1 cellular context compared by ENCODE assay signal in genomic region chr2:213151437-213152064, GRCh38.
TF ChIP-seq lines count a peak whose summit lies in the region.

Gene IKZF2, minus strand, starts transcription at chr2:213151612. Its CDS starts 2,983 bp downstream, at chr2:213148629.

TF ChIP-seq in HepG2, 621 proteins besides CTCF, POLR2A, EP300 and RAD21 (continued from another document and continues in another):
- TF ChIP-seq ZBTB2 (CRISPR knock-in tag; IDR thresholded peaks at IDR 0.05; ENCODE audit: low read depth) (peak; percentile 62; the same call in 1 of the 2 replicates), XRCC5 (optimal IDR thresholded peaks at IDR 0.05; ENCODE audit: low read length) (peak; percentile 82), ZBTB44 (CRISPR knock-in tag; IDR thresholded peaks at IDR 0.05) (0 out of 2 replicates have a peak, but pooled peaks have one; percentile 28), ZNF317 (CRISPR knock-in tag; IDR thresholded peaks at IDR 0.05) (0 out of 2 replicates have a peak, but pooled peaks have one; percentile 24), TBX2 (CRISPR knock-in tag; IDR thresholded peaks at IDR 0.05; ENCODE audit: borderline replicate concordance) (peak; percentile 19; the same call in 1 of the 2 replicates), EEA1 (CRISPR knock-in tag; IDR thresholded peaks at IDR 0.05; ENCODE audit: borderline replicate concordance) (peak; percentile 55; the same call in 1 of the 2 replicates), ARID4A (CRISPR knock-in tag; IDR thresholded peaks at IDR 0.05; ENCODE audit: borderline replicate concordance) (peak; percentile 43; the same call in 1 of the 2 replicates), IKZF4 (CRISPR knock-in tag; IDR thresholded peaks at IDR 0.05; ENCODE audit: borderline replicate concordance, low read depth, not compliant biosample characterization) (peak; percentile 63), ZNF274 (CRISPR knock-in tag; IDR thresholded peaks at IDR 0.05) (peak; percentile 48; the same call in 1 of the 2 replicates), IRX3 (CRISPR knock-in tag; IDR thresholded peaks at IDR 0.05; ENCODE audit: borderline replicate concordance, low read depth) (0 out of 2 replicates have a peak, but pooled peaks have one; percentile 55), ATF7-NPFF (CRISPR knock-in tag; IDR thresholded peaks at IDR 0.05; ENCODE audit: low read depth) (no peak; the same call in 1 of the 2 replicates), U2AF1 (optimal IDR thresholded peaks at IDR 0.05; ENCODE audit: low read depth, low read length) (no peak), BHLHE40 (IDR thresholded peaks at IDR 0.05; ENCODE audit: low read length) (peak; percentile 47), MEIS2 (CRISPR knock-in tag; IDR thresholded peaks at IDR 0.05) (peak; percentile 54; the same call in 1 of the 2 replicates), MAX (IDR thresholded peaks at IDR 0.05) (peak; percentile 89), MLXIP (CRISPR knock-in tag; IDR thresholded peaks at IDR 0.05; ENCODE audit: borderline replicate concordance) (0 out of 2 replicates have a peak, but pooled peaks have one; percentile 24), UBTF (CRISPR knock-in tag; IDR thresholded peaks at IDR 0.05) (peak; percentile 69), GATAD2A (CRISPR knock-in tag; IDR thresholded peaks at IDR 0.05) (0 out of 2 replicates have a peak, but pooled peaks have one; percentile 16), TRAFD1 (CRISPR knock-in tag; IDR thresholded peaks at IDR 0.05; ENCODE audit: borderline replicate concordance) (no peak), ZSCAN25 (CRISPR knock-in tag; IDR thresholded peaks at IDR 0.05) (peak; percentile 47; the same call in 1 of the 2 replicates), NR2C2 (CRISPR knock-in tag; IDR thresholded peaks at IDR 0.05; ENCODE audit: borderline replicate concordance) (0 out of 2 replicates have a peak, but pooled peaks have one; percentile 31), THRA (CRISPR knock-in tag; IDR thresholded peaks at IDR 0.05; ENCODE audit: borderline replicate concordance) (peak; percentile 73; the same call in 1 of the 2 replicates), ZNF350 (CRISPR knock-in tag; IDR thresholded peaks at IDR 0.05; ENCODE audit: borderline replicate concordance, low read depth) (no peak), ZZZ3 (CRISPR knock-in tag; IDR thresholded peaks at IDR 0.05; ENCODE audit: borderline replicate concordance) (no peak), NFE2L2 (IDR thresholded peaks at IDR 0.05; ENCODE audit: low read length) (no peak), THAP11 (CRISPR knock-in tag; IDR thresholded peaks at IDR 0.05) (peak; percentile 18; the same call in 1 of the 2 replicates), ATF3 (CRISPR knock-in tag; IDR thresholded peaks at IDR 0.05) (no peak), TSC22D2 (CRISPR knock-in tag; IDR thresholded peaks at IDR 0.05; ENCODE audit: borderline replicate concordance) (no peak), MXD1 (CRISPR knock-in tag; IDR thresholded peaks at IDR 0.05) (0 out of 2 replicates have a peak, but pooled peaks have one; percentile 30), ZNF619 (CRISPR knock-in tag; IDR thresholded peaks at IDR 0.05) (0 out of 2 replicates have a peak, but pooled peaks have one; percentile 39), ZNF441 (CRISPR knock-in tag; IDR thresholded peaks at IDR 0.05; ENCODE audit: borderline replicate concordance) (peak; percentile 70), PHF21A (CRISPR knock-in tag; IDR thresholded peaks at IDR 0.05) (0 out of 2 replicates have a peak, but pooled peaks have one; percentile 48), CENPBD1 (CRISPR knock-in tag; IDR thresholded peaks at IDR 0.05; ENCODE audit: borderline replicate concordance, low read depth) (no peak), ZNF468 (CRISPR knock-in tag; IDR thresholded peaks at IDR 0.05) (no peak), HMGA1 (CRISPR knock-in tag; conservative IDR thresholded peaks at IDR 0.05) (no peak), ZNF777 (CRISPR knock-in tag; IDR thresholded peaks at IDR 0.05) (peak; percentile 52; the same call in 1 of the 2 replicates), TGIF2 (CRISPR knock-in tag; IDR thresholded peaks at IDR 0.05) (no peak), SMAD1 (CRISPR knock-in tag; IDR thresholded peaks at IDR 0.05; ENCODE audit: borderline replicate concordance, low read depth) (no peak), ZNF660 (CRISPR knock-in tag; IDR thresholded peaks at IDR 0.05; ENCODE audit: borderline replicate concordance, low read depth) (no peak), ZNF563 (CRISPR knock-in tag; IDR thresholded peaks at IDR 0.05) (peak; percentile 85; the same call in 1 of the 2 replicates), CEBPB (IDR thresholded peaks at IDR 0.05; ENCODE audit: borderline replicate concordance, low read depth, low read length) (no peak), HOXA3 (CRISPR knock-in tag; IDR thresholded peaks at IDR 0.05) (peak; percentile 66; the same call in 1 of the 2 replicates), SRF (IDR thresholded peaks at IDR 0.05; ENCODE audit: low read depth, low read length) (peak; percentile 80; the same call in 1 of the 2 replicates)
